ENCODE assay signal across 2 cellular contexts in the genomic region with DNA sequence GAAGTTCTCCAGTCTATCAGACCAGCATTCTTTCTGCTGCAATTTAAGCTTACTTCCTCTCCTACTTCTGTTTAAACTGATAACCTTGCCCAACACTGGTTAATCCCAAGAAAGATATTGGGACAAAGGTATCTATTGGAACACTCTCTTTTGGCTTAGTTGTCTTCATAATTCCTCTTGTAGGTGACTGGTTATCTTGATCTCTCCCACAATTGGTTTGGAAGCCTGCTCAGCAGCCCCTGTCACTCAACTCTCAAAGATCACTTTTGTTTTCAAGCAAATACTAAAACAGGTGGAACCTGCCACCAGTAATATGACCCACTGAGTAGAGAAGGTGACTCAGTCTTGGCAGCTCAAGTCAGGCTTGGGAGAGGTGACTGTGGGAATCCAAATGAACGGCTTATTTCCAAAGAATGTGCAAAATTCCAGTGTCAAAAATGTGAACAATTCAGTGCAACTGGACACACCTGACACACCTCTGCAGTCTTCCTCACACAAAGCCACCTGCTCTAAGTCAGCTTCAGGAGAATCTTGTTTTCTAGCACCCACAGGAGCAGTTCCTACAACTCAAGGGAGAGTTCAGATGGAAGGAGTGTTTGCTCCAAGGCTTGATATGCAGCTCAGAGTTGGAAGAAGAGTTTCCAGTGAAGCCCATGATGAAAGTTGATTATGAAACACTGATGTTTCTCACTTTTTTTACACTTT.
A peak's percentile ranks its signal among the peaks of the same experiment; 100 is the strongest.
TF ChIP-seq lines count a peak whose summit lies in the region.

No MANE protein-coding gene starts in this region.

TF ChIP-seq in HCT116, 20 proteins besides CTCF, POLR2A, EP300 and RAD21 (continued from another document):
- peak; percentile 67 for TF ChIP-seq POLR2AphosphoS5 (IDR thresholded peaks at IDR 0.05; ENCODE audit: low read depth, low read length)
- no peak for TF ChIP-seq TCF7L2 (IDR thresholded peaks at IDR 0.05; ENCODE audit: borderline replicate concordance, extremely low read depth, insufficient read depth, insufficient read length)
- TF ChIP-seq, protein P1, sequence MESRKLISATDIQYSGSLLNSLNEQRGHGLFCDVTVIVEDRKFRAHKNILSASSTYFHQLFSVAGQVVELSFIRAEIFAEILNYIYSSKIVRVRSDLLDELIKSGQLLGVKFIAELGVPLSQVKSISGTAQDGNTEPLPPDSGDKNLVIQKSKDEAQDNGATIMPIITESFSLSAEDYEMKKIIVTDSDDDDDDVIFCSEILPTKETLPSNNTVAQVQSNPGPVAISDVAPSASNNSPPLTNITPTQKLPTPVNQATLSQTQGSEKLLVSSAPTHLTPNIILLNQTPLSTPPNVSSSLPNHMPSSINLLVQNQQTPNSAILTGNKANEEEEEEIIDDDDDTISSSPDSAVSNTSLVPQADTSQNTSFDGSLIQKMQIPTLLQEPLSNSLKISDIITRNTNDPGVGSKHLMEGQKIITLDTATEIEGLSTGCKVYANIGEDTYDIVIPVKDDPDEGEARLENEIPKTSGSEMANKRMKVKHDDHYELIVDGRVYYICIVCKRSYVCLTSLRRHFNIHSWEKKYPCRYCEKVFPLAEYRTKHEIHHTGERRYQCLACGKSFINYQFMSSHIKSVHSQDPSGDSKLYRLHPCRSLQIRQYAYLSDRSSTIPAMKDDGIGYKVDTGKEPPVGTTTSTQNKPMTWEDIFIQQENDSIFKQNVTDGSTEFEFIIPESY (IDR thresholded peaks at IDR 0.05; ENCODE audit: extremely low read depth, insufficient replicate concordance, low read length), result peak; percentile 68
- TF ChIP-seq ZFX (IDR thresholded peaks at IDR 0.05), result no peak
- TF ChIP-seq, protein P2, sequence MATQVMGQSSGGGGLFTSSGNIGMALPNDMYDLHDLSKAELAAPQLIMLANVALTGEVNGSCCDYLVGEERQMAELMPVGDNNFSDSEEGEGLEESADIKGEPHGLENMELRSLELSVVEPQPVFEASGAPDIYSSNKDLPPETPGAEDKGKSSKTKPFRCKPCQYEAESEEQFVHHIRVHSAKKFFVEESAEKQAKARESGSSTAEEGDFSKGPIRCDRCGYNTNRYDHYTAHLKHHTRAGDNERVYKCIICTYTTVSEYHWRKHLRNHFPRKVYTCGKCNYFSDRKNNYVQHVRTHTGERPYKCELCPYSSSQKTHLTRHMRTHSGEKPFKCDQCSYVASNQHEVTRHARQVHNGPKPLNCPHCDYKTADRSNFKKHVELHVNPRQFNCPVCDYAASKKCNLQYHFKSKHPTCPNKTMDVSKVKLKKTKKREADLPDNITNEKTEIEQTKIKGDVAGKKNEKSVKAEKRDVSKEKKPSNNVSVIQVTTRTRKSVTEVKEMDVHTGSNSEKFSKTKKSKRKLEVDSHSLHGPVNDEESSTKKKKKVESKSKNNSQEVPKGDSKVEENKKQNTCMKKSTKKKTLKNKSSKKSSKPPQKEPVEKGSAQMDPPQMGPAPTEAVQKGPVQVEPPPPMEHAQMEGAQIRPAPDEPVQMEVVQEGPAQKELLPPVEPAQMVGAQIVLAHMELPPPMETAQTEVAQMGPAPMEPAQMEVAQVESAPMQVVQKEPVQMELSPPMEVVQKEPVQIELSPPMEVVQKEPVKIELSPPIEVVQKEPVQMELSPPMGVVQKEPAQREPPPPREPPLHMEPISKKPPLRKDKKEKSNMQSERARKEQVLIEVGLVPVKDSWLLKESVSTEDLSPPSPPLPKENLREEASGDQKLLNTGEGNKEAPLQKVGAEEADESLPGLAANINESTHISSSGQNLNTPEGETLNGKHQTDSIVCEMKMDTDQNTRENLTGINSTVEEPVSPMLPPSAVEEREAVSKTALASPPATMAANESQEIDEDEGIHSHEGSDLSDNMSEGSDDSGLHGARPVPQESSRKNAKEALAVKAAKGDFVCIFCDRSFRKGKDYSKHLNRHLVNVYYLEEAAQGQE (IDR thresholded peaks at IDR 0.05; ENCODE audit: low read depth), result no peak
- TF ChIP-seq, protein P3, sequence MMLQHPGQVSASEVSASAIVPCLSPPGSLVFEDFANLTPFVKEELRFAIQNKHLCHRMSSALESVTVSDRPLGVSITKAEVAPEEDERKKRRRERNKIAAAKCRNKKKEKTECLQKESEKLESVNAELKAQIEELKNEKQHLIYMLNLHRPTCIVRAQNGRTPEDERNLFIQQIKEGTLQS (IDR thresholded peaks at IDR 0.05), result no peak
- peak; percentile 58; the same call in 1 of the 2 replicates for TF ChIP-seq CEBPB (IDR thresholded peaks at IDR 0.05; ENCODE audit: low read depth)
- TF ChIP-seq SRF (IDR thresholded peaks at IDR 0.05; ENCODE audit: low read depth), result no peak
- TF ChIP-seq SP1 (IDR thresholded peaks at IDR 0.05; ENCODE audit: low read depth), result peak; percentile 95
- TF ChIP-seq JUND (IDR thresholded peaks at IDR 0.05), result peak; percentile 88
- peak; percentile 72 for TF ChIP-seq SIN3A (IDR thresholded peaks at IDR 0.05; ENCODE audit: low read depth)
- TF ChIP-seq FOSL1 (IDR thresholded peaks at IDR 0.05; ENCODE audit: low read depth), result peak; percentile 89
- no peak for TF ChIP-seq ZNF274 (IDR thresholded peaks at IDR 0.05; ENCODE audit: low read depth, low read length)
- TF ChIP-seq, protein P4, sequence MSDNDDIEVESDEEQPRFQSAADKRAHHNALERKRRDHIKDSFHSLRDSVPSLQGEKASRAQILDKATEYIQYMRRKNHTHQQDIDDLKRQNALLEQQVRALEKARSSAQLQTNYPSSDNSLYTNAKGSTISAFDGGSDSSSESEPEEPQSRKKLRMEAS (IDR thresholded peaks at IDR 0.05), result peak; percentile 18; the same call in 1 of the 2 replicates
- TF ChIP-seq ELF1 (IDR thresholded peaks at IDR 0.05; ENCODE audit: borderline replicate concordance, low read depth), result no peak
- peak; percentile 86 for TF ChIP-seq CBX3 (IDR thresholded peaks at IDR 0.05; ENCODE audit: low read depth)

TF ChIP-seq in HepG2, 621 proteins besides CTCF, POLR2A, EP300 and RAD21 (continued from another document and continues in another):
- TF ChIP-seq CREB1 (IDR thresholded peaks at IDR 0.05) (no peak), CREB1 (CRISPR knock-in tag; IDR thresholded peaks at IDR 0.05) (0 out of 2 replicates have a peak, but pooled peaks have one; percentile 21), NR2C2 (CRISPR knock-in tag; IDR thresholded peaks at IDR 0.05; ENCODE audit: borderline replicate concordance) (peak; percentile 32; the same call in 1 of the 2 replicates), HIVEP1 (CRISPR knock-in tag; IDR thresholded peaks at IDR 0.05) (no peak), BRCA1 (CRISPR knock-in tag; IDR thresholded peaks at IDR 0.05) (no peak), SOX13 (IDR thresholded peaks at IDR 0.05) (no peak), SOX13 (CRISPR knock-in tag; conservative IDR thresholded peaks at IDR 0.05 in 1 of 2, IDR thresholded peaks at IDR 0.05 in 1 of 2) (peak in 1 of 2 experiments; percentile 23; a peak in 1 of 4 replicates), GATAD2A (CRISPR knock-in tag; IDR thresholded peaks at IDR 0.05) (peak; percentile 56), GTF2F1 (IDR thresholded peaks at IDR 0.05; ENCODE audit: low read length) (no peak), FOSL2 (CRISPR knock-in tag; IDR thresholded peaks at IDR 0.05) (peak; percentile 83), SIX4 (CRISPR knock-in tag; IDR thresholded peaks at IDR 0.05) (peak; percentile 82), ZSCAN29 (CRISPR knock-in tag; conservative IDR thresholded peaks at IDR 0.05) (0 out of 2 replicates have a peak, but pooled peaks have one; percentile 24), NR2F6 (IDR thresholded peaks at IDR 0.05) (no peak), NR2F6 (CRISPR knock-in tag; IDR thresholded peaks at IDR 0.05) (peak; percentile 23; the same call in 1 of the 2 replicates), HNF4A (CRISPR knock-in tag; IDR thresholded peaks at IDR 0.05) (0 out of 2 replicates have a peak, but pooled peaks have one; percentile 6), SAP130 (CRISPR knock-in tag; IDR thresholded peaks at IDR 0.05; ENCODE audit: low read depth) (peak; percentile 23; the same call in 1 of the 2 replicates), SNAPC2 (CRISPR knock-in tag; IDR thresholded peaks at IDR 0.05) (peak; percentile 75; the same call in 1 of the 2 replicates), TEAD3 (CRISPR knock-in tag; optimal IDR thresholded peaks at IDR 0.05; ENCODE audit: borderline replicate concordance) (peak; percentile 52), ZMYM4 (CRISPR knock-in tag; IDR thresholded peaks at IDR 0.05) (0 out of 2 replicates have a peak, but pooled peaks have one; percentile 28), ZNF607 (CRISPR knock-in tag; IDR thresholded peaks at IDR 0.05; ENCODE audit: borderline replicate concordance) (0 out of 2 replicates have a peak, but pooled peaks have one; percentile 58), ZNF33A (CRISPR knock-in tag; IDR thresholded peaks at IDR 0.05; ENCODE audit: borderline replicate concordance) (no peak), CCAR2 (optimal IDR thresholded peaks at IDR 0.05; ENCODE audit: low read depth, low read length) (no peak)
- TF ChIP-seq, protein P5, sequence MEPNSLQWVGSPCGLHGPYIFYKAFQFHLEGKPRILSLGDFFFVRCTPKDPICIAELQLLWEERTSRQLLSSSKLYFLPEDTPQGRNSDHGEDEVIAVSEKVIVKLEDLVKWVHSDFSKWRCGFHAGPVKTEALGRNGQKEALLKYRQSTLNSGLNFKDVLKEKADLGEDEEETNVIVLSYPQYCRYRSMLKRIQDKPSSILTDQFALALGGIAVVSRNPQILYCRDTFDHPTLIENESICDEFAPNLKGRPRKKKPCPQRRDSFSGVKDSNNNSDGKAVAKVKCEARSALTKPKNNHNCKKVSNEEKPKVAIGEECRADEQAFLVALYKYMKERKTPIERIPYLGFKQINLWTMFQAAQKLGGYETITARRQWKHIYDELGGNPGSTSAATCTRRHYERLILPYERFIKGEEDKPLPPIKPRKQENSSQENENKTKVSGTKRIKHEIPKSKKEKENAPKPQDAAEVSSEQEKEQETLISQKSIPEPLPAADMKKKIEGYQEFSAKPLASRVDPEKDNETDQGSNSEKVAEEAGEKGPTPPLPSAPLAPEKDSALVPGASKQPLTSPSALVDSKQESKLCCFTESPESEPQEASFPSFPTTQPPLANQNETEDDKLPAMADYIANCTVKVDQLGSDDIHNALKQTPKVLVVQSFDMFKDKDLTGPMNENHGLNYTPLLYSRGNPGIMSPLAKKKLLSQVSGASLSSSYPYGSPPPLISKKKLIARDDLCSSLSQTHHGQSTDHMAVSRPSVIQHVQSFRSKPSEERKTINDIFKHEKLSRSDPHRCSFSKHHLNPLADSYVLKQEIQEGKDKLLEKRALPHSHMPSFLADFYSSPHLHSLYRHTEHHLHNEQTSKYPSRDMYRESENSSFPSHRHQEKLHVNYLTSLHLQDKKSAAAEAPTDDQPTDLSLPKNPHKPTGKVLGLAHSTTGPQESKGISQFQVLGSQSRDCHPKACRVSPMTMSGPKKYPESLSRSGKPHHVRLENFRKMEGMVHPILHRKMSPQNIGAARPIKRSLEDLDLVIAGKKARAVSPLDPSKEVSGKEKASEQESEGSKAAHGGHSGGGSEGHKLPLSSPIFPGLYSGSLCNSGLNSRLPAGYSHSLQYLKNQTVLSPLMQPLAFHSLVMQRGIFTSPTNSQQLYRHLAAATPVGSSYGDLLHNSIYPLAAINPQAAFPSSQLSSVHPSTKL (CRISPR knock-in tag; IDR thresholded peaks at IDR 0.05), result peak; percentile 58
- TF ChIP-seq, protein P6, sequence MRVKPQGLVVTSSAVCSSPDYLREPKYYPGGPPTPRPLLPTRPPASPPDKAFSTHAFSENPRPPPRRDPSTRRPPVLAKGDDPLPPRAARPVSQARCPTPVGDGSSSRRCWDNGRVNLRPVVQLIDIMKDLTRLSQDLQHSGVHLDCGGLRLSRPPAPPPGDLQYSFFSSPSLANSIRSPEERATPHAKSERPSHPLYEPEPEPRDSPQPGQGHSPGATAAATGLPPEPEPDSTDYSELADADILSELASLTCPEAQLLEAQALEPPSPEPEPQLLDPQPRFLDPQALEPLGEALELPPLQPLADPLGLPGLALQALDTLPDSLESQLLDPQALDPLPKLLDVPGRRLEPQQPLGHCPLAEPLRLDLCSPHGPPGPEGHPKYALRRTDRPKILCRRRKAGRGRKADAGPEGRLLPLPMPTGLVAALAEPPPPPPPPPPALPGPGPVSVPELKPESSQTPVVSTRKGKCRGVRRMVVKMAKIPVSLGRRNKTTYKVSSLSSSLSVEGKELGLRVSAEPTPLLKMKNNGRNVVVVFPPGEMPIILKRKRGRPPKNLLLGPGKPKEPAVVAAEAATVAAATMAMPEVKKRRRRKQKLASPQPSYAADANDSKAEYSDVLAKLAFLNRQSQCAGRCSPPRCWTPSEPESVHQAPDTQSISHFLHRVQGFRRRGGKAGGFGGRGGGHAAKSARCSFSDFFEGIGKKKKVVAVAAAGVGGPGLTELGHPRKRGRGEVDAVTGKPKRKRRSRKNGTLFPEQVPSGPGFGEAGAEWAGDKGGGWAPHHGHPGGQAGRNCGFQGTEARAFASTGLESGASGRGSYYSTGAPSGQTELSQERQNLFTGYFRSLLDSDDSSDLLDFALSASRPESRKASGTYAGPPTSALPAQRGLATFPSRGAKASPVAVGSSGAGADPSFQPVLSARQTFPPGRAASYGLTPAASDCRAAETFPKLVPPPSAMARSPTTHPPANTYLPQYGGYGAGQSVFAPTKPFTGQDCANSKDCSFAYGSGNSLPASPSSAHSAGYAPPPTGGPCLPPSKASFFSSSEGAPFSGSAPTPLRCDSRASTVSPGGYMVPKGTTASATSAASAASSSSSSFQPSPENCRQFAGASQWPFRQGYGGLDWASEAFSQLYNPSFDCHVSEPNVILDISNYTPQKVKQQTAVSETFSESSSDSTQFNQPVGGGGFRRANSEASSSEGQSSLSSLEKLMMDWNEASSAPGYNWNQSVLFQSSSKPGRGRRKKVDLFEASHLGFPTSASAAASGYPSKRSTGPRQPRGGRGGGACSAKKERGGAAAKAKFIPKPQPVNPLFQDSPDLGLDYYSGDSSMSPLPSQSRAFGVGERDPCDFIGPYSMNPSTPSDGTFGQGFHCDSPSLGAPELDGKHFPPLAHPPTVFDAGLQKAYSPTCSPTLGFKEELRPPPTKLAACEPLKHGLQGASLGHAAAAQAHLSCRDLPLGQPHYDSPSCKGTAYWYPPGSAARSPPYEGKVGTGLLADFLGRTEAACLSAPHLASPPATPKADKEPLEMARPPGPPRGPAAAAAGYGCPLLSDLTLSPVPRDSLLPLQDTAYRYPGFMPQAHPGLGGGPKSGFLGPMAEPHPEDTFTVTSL (CRISPR knock-in tag; IDR thresholded peaks at IDR 0.05; ENCODE audit: borderline replicate concordance), result no peak; the same call in 1 of the 2 replicates
- TF ChIP-seq, protein P7, sequence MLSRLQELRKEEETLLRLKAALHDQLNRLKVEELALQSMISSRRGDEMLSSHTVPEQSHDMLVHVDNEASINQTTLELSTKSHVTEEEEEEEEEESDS (CRISPR knock-in tag; IDR thresholded peaks at IDR 0.05; ENCODE audit: borderline replicate concordance), result 0 out of 2 replicates have a peak, but pooled peaks have one; percentile 73
- TF ChIP-seq, protein P8, sequence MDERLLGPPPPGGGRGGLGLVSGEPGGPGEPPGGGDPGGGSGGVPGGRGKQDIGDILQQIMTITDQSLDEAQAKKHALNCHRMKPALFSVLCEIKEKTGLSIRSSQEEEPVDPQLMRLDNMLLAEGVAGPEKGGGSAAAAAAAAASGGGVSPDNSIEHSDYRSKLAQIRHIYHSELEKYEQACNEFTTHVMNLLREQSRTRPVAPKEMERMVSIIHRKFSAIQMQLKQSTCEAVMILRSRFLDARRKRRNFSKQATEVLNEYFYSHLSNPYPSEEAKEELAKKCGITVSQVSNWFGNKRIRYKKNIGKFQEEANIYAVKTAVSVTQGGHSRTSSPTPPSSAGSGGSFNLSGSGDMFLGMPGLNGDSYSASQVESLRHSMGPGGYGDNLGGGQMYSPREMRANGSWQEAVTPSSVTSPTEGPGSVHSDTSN (CRISPR knock-in tag; IDR thresholded peaks at IDR 0.05), result peak; percentile 81
